8 cellular contexts compared by ENCODE assay signal in the genomic region with DNA sequence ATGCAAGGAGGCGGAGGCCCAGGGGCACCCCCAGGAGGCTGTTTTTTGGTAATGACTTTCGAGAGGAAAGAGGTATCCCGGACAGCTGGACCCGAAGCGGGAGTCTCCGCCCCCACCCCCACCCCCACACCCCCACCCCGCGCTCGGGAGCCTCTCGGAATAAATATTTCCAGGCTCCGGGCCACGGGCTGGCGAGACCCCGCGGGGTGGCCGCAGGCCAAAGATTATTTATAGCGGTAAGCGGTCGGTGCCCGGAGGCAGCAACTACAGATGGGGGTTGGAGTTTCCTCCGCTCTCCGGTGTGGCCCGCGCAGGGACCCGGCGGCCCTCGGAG. TPM values are rescaled to one million over a fixed set of nuclear protein-coding genes. Genes with fewer than 3 reads are reported as not detected.
DNase-seq lines count a peak whose midpoint lies in the region; ATAC-seq and TF ChIP-seq lines count a peak whose summit lies in the region.

No MANE protein-coding gene starts in this region.

- H3K4me3 Mint-ChIP-seq in activated CD8-positive, alpha-beta T cell treated with anti-CD3 and anti-CD28 coated beads for 36 hours = no peak overlapping the region

- CTCF ChIA-PET in activated CD8-positive, alpha-beta T cell treated with anti-CD3 and anti-CD28 coated beads for 36 hours (lab: Charles Lee) = no interaction called here

- peaks cover 49% of the 10 kb centered on the region for H3K27me3 Mint-ChIP-seq in activated CD8-positive, alpha-beta T cell treated with anti-CD3 and anti-CD28 coated beads for 36 hours

- H3K4me3 ChIP-seq in HUES6 (ENCODE audit: low read depth, low read length) (peak overlapping the region; percentile 68), cardiac fibroblast (replicated peaks in 1 of 2; ENCODE audit: low read depth in 2 of 2, low read length in 2 of 2) (peak overlapping the region; percentile 18 to 19), right lobe of liver (peak overlapping the region; percentile 8 to 46 (median 29)), stomach (peak overlapping the region; percentile 46 to 56 (median 51))

- H3K4me1 ChIP-seq in HUES6 (ENCODE audit: control insufficient read depth, insufficient read depth, low read length) (peaks cover 25% of the 10 kb centered on the region), right lobe of liver (peaks cover 0 to 51% (median 7%) of the 10 kb centered on the region in 4 donors), stomach (peaks cover 59 to 71% (median 67%) of the 10 kb centered on the region in 4 donors)

- H3K27ac ChIP-seq in HUES6 (ENCODE audit: low read depth, low read length) = no peak overlapping the region
- H3K27ac ChIP-seq in right lobe of liver = no peak overlapping the region
- peak overlapping the region in 1 of 5 donors; percentile 26 for H3K27ac ChIP-seq in stomach

- no peak overlapping the region for H3K9ac ChIP-seq in HUES6 (ENCODE audit: low read length)

- ATAC-seq in right lobe of liver = no peak
- no peak for ATAC-seq in activated CD8-positive, alpha-beta T cell treated with anti-CD3 and anti-CD28 coated beads for 36 hours
- ATAC-seq in HG02623 (IDR thresholded peaks at IDR 0.05; ENCODE audit: unreplicated experiment) = no peak

- 3% methylated on average over 10 of the region's 27 CpGs for WGBS in right lobe of liver (ENCODE audit: insufficient coverage, low coverage, low lambda C conversion rate, missing lambda C conversion rate)
- WGBS in stomach, 5 donors = 3 to 5% (median 4%) methylated on average over 20 to 27 of the region's 27 CpGs

- no peak for TF ChIP-seq POLR2A in right lobe of liver (IDR thresholded peaks at IDR 0.05)
- no peak for TF ChIP-seq POLR2A in stomach (IDR thresholded peaks at IDR 0.05)
- TF ChIP-seq POLR2A in erythroblast (IDR thresholded peaks at IDR 0.05; ENCODE audit: low read length) = no peak

- no peak overlapping the region for H3K27ac Mint-ChIP-seq in activated CD8-positive, alpha-beta T cell treated with anti-CD3 and anti-CD28 coated beads for 36 hours

- POLR2A ChIA-PET in activated CD8-positive, alpha-beta T cell treated with anti-CD3 and anti-CD28 coated beads for 36 hours (lab: Charles Lee) = no interaction called here

- no peaks in the 10 kb centered on the region for H3K36me3 Mint-ChIP-seq in activated CD8-positive, alpha-beta T cell treated with anti-CD3 and anti-CD28 coated beads for 36 hours (ENCODE audit: low read depth)

- H3K36me3 ChIP-seq in HUES6 (ENCODE audit: control insufficient read depth, insufficient read depth, low read length) = no peaks in the 10 kb centered on the region
- no peaks in the 10 kb centered on the region for H3K36me3 ChIP-seq in right lobe of liver
- H3K36me3 ChIP-seq in stomach = no peaks in the 10 kb centered on the region

- no peak for TF ChIP-seq CTCF in cardiac fibroblast (IDR thresholded peaks at IDR 0.05; ENCODE audit: low read depth, low read length)
- TF ChIP-seq CTCF in right lobe of liver (IDR thresholded peaks at IDR 0.05) = no peak
- TF ChIP-seq CTCF in stomach (IDR thresholded peaks at IDR 0.05) = no peak
- no peak for TF ChIP-seq CTCF in activated CD8-positive, alpha-beta T cell treated with anti-CD3 and anti-CD28 coated beads for 36 hours (IDR thresholded peaks at IDR 0.05)

- peaks cover 31% of the 10 kb centered on the region for H3K4me1 Mint-ChIP-seq in activated CD8-positive, alpha-beta T cell treated with anti-CD3 and anti-CD28 coated beads for 36 hours (ENCODE audit: low read depth)

- H3K9me3 ChIP-seq in HUES6 (ENCODE audit: control insufficient read depth, insufficient read depth, low read depth, low read length) (no peaks in the 10 kb centered on the region), right lobe of liver (no peaks in the 10 kb centered on the region), stomach (peaks cover 0 to 14% (median 2%) of the 10 kb centered on the region in 4 donors)

- H3K27me3 ChIP-seq in HUES6 (ENCODE audit: control insufficient read depth, insufficient read depth, low read length) (peaks cover 97% of the 10 kb centered on the region), right lobe of liver (peaks cover 0 to 44% of the 10 kb centered on the region in 2 donors), stomach (peaks cover 36 to 72% (median 59%) of the 10 kb centered on the region in 3 donors)

- no peak for TF ChIP-seq EP300 in stomach (IDR thresholded peaks at IDR 0.05)

- no peak for DNase-seq in cardiac fibroblast (ENCODE audit: low read depth in 2 of 2)
- no peak for DNase-seq in right lobe of liver
- peak; percentile 25 for DNase-seq in stomach
- DNase-seq in erythroblast (lab: John Stamatoyannopoulos, UW) = no peak
- DNase-seq in OCI-M2 (lab: John Stamatoyannopoulos, UW; ENCODE audit: unreplicated experiment) = no peak
- no peak for DNase-seq in activated CD8-positive, alpha-beta T cell treated with anti-CD3 and anti-CD28 coated beads for 36 hours

- intact Hi-C loops in right lobe of liver (cut with DNase I) = loop anchor here in 1 of 2 donors (10.0 kb wide), 1 partner anchor 330 kb away; no protein-coding TSS in a partner anchor
- intact Hi-C loops in stomach (cut with DNase I; ENCODE audit: low total_unique reads) = no loop called here
- intact Hi-C loops in activated CD8-positive, alpha-beta T cell treated with anti-CD3 and anti-CD28 coated beads for 36 hours (cut with micrococcal nuclease) = no loop called here

- no peaks in the 10 kb centered on the region for H3K9me3 Mint-ChIP-seq in activated CD8-positive, alpha-beta T cell treated with anti-CD3 and anti-CD28 coated beads for 36 hours

RNA-seq across cellular contexts. Expression of gene CYP26B1, which starts 3.3 kb away (rescaled TPM):
- total RNA-seq in right lobe of liver (1 to 10 TPM in 4 of 6 experiments, under 1 TPM in 2; 0.81 to 4.0 (median 1.8) TPM), stomach (1 to 10 TPM in 2 of 5 donors, under 1 TPM in 1, not detected in 2; 0.45 to 2.4 (median 1.4) TPM)
- 1 to 10 TPM in 1 of 3 donors, under 1 TPM in 1, not detected in 1; 0.95 to 1.1 TPM for polyA plus RNA-seq in stomach
- not detected for total RNA-seq in activated CD8-positive, alpha-beta T cell treated with anti-CD3 and anti-CD28 coated beads for 36 hours
